Comparison of ENCODE assay signal across 15 cellular contexts in genomic region chr9:128696923-128697707, GRCh38. TPM values are rescaled to one million over a fixed set of nuclear protein-coding genes. Genes with fewer than 3 reads are reported as not detected.
DNase-seq lines count a peak whose midpoint lies in the region; ATAC-seq and TF ChIP-seq lines count a peak whose summit lies in the region.
"Had no signal": no experiment of that assay in that cellular context is flagged by ENCODE, and none has a peak within 500 bp of the region (broad histone marks: within the 10 kb centered on the region; RNA-seq: fewer than 3 reads in every experiment).

No MANE protein-coding gene starts in this region.

- H3K4me3 ChIP-seq in PC-9 (no peak overlapping the region), hepatocyte (no peak overlapping the region), smooth muscle cell (no peak overlapping the region), BE2C (ENCODE audit: low read depth, low read length) (no peak overlapping the region)
- H3K4me3 ChIP-seq: heart right ventricle, pancreas, transverse colon had no signal

- CTCF ChIA-PET in PC-9 (lab: Charles Lee): no interaction called here

- WGBS in hepatocyte (ENCODE audit: low lambda C conversion rate, missing lambda C conversion rate): 80% methylated on average over 8 of the region's 8 CpGs
- 83% methylated on average over 8 of the region's 8 CpGs for WGBS in smooth muscle cell (ENCODE audit: low lambda C conversion rate)

- ATAC-seq in activated T-cell treated with anti-CD3 and anti-CD28 coated beads, Interleukin-2, amount 50 U/mL, for 4 hours: no peak
- ATAC-seq: pancreas; stimulated activated memory B cell treated with anti-CD40 and anti-IgM and Interleukin-4, amounts not matched to agents 10 μg/mL and 1 μg/mL and 100 μg/mL, for 72 hours had no signal

- H3K36me3 ChIP-seq in PC-9 (ENCODE audit: low read depth) (peaks cover 28% of the 10 kb centered on the region), hepatocyte (replicated peaks; ENCODE audit: insufficient read depth, low read depth) (peaks cover 13% of the 10 kb centered on the region), smooth muscle cell (ENCODE audit: low read depth) (peaks cover 10% of the 10 kb centered on the region), BE2C (peaks cover 43% of the 10 kb centered on the region)

- no peaks in the 10 kb centered on the region for H3K27me3 Mint-ChIP-seq in activated T-cell treated with anti-CD3 and anti-CD28 coated beads, Interleukin-2, amount 50 U/mL, for 24 hours
- H3K27me3 Mint-ChIP-seq in activated T-cell treated with anti-CD3 and anti-CD28 coated beads, Interleukin-2, amount 50 U/mL, for 4 hours (ENCODE audit: low read depth): no peaks in the 10 kb centered on the region
- H3K27me3 Mint-ChIP-seq: stimulated activated memory B cell treated with anti-CD40 and anti-IgM and Interleukin-4, amounts not matched to agents 10 μg/mL and 1 μg/mL and 100 μg/mL, for 72 hours had no signal

- H3K9me3 Mint-ChIP-seq in activated T-cell treated with anti-CD3 and anti-CD28 coated beads, Interleukin-2, amount 50 U/mL, for 24 hours: no peaks in the 10 kb centered on the region
- no peaks in the 10 kb centered on the region for H3K9me3 Mint-ChIP-seq in activated T-cell treated with anti-CD3 and anti-CD28 coated beads, Interleukin-2, amount 50 U/mL, for 4 hours
- H3K9me3 Mint-ChIP-seq: brain; stimulated activated memory B cell treated with anti-CD40 and anti-IgM and Interleukin-4, amounts not matched to agents 10 μg/mL and 1 μg/mL and 100 μg/mL, for 72 hours had no signal

- H3K27ac ChIP-seq in PC-9 (0 out of 2 replicates have a peak overlapping the region, but pooled peaks have one; percentile 21), hepatocyte (peak overlapping the region; percentile 47), smooth muscle cell (ENCODE audit: low read depth) (peak overlapping the region; percentile 33)
- H3K27ac ChIP-seq: heart right ventricle, pancreas, transverse colon had no signal

- H3K4me1 ChIP-seq in PC-9 (replicated peaks; ENCODE audit: insufficient read depth) (no peaks in the 10 kb centered on the region), hepatocyte (ENCODE audit: insufficient read depth) (no peaks in the 10 kb centered on the region), smooth muscle cell (ENCODE audit: low read depth) (peaks cover 7% of the 10 kb centered on the region), BE2C (no peaks in the 10 kb centered on the region)

- H3K27me3 ChIP-seq in PC-9 (ENCODE audit: insufficient read depth, low read depth) (no peaks in the 10 kb centered on the region), hepatocyte (no peaks in the 10 kb centered on the region), smooth muscle cell (ENCODE audit: low read depth) (no peaks in the 10 kb centered on the region), BE2C (no peaks in the 10 kb centered on the region)
- H3K27me3 ChIP-seq: heart right ventricle, pancreas, transverse colon had no signal

- no peak overlapping the region for H3K4me3 Mint-ChIP-seq in activated T-cell treated with anti-CD3 and anti-CD28 coated beads, Interleukin-2, amount 50 U/mL, for 24 hours
- no peak overlapping the region for H3K4me3 Mint-ChIP-seq in activated T-cell treated with anti-CD3 and anti-CD28 coated beads, Interleukin-2, amount 50 U/mL, for 4 hours
- H3K4me3 Mint-ChIP-seq: brain; stimulated activated memory B cell treated with anti-CD40 and anti-IgM and Interleukin-4, amounts not matched to agents 10 μg/mL and 1 μg/mL and 100 μg/mL, for 72 hours had no signal

- H2AFZ ChIP-seq in PC-9 (no peak overlapping the region), hepatocyte (no peak overlapping the region), smooth muscle cell (ENCODE audit: low read depth) (no peak overlapping the region)

- H4K20me1 ChIP-seq in PC-9 (ENCODE audit: insufficient read depth) (peaks cover 22% of the 10 kb centered on the region), hepatocyte (ENCODE audit: insufficient read depth, poor library complexity, severe bottlenecking) (peaks cover 16% of the 10 kb centered on the region), smooth muscle cell (ENCODE audit: low read depth) (peaks cover 38% of the 10 kb centered on the region)

- H3K4me1 Mint-ChIP-seq in activated T-cell treated with anti-CD3 and anti-CD28 coated beads, Interleukin-2, amount 50 U/mL, for 24 hours (ENCODE audit: low read depth): peaks cover 23% of the 10 kb centered on the region
- H3K4me1 Mint-ChIP-seq in activated T-cell treated with anti-CD3 and anti-CD28 coated beads, Interleukin-2, amount 50 U/mL, for 4 hours (ENCODE audit: low read depth): peaks cover 16% of the 10 kb centered on the region

- BruUV-seq in PC-9 (replicated peaks; lab: Mats Ljungman, UMichigan): no TSS peak

- POLR2A ChIA-PET in PC-9 (lab: Charles Lee; ENCODE audit: unreplicated experiment): interaction anchor here (0.5 to 1.0 kb wide), 4 partner anchors 13 to 61 kb away, joined by 3 to 5 read pairs (median 3); no protein-coding TSS in a partner anchor

- H3K9me3 ChIP-seq in PC-9 (ENCODE audit: insufficient read depth, low read depth) (no peaks in the 10 kb centered on the region), hepatocyte (ENCODE audit: low read depth) (no peaks in the 10 kb centered on the region), smooth muscle cell (replicated peaks; ENCODE audit: low read depth) (no peaks in the 10 kb centered on the region), BE2C (no peaks in the 10 kb centered on the region)
- H3K9me3 ChIP-seq: heart right ventricle, pancreas, transverse colon had no signal

- peaks cover 77% of the 10 kb centered on the region for H3F3A ChIP-seq in PC-9 (ENCODE audit: insufficient read depth, low read depth)
- H3F3A ChIP-seq in smooth muscle cell (ENCODE audit: low read depth): peaks cover 38% of the 10 kb centered on the region

- no peak for DNase-seq in activated T-cell treated with anti-CD3 and anti-CD28 coated beads, Interleukin-2, amount 50 U/mL, for 24 hours
- DNase-seq in activated T-cell treated with anti-CD3 and anti-CD28 coated beads, Interleukin-2, amount 50 U/mL, for 4 hours: no peak
- DNase-seq in PC-9 (no peak), hepatocyte (ENCODE audit: low spot score) (no peak), smooth muscle cell (lab: John Stamatoyannopoulos, UW; ENCODE audit: unreplicated experiment) (no peak), BE2C (no peak), posterior cingulate gyrus (no peak), hepatic stellate cell (ENCODE audit: low spot score) (no peak)
- DNase-seq: heart right ventricle, NCI-H1105 treated with DMSO at 0.1 percent for 48 hours, small intestine, transverse colon had no signal

- H3K9ac ChIP-seq in smooth muscle cell (ENCODE audit: low read depth): no peak overlapping the region

- no peaks in the 10 kb centered on the region for H3K9me2 ChIP-seq in PC-9 (ENCODE audit: insufficient read depth)
- no peaks in the 10 kb centered on the region for H3K9me2 ChIP-seq in hepatocyte (replicated peaks; ENCODE audit: insufficient read depth)

- peaks cover 23% of the 10 kb centered on the region for H3K79me2 ChIP-seq in PC-9 (ENCODE audit: low read depth)
- H3K79me2 ChIP-seq in hepatocyte: peaks cover 25% of the 10 kb centered on the region
- peaks cover 14% of the 10 kb centered on the region for H3K79me2 ChIP-seq in smooth muscle cell (ENCODE audit: low read depth)

- no peak overlapping the region for H3K4me2 ChIP-seq in PC-9
- H3K4me2 ChIP-seq in hepatocyte: no peak overlapping the region
- H3K4me2 ChIP-seq in smooth muscle cell: no peak overlapping the region

- H3K27ac Mint-ChIP-seq in activated T-cell treated with anti-CD3 and anti-CD28 coated beads, Interleukin-2, amount 50 U/mL, for 24 hours: peak overlapping the region; percentile 38
- H3K27ac Mint-ChIP-seq: stimulated activated memory B cell treated with anti-CD40 and anti-IgM and Interleukin-4, amounts not matched to agents 10 μg/mL and 1 μg/mL and 100 μg/mL, for 72 hours had no signal

- peaks cover 58% of the 10 kb centered on the region for H3K36me3 Mint-ChIP-seq in activated T-cell treated with anti-CD3 and anti-CD28 coated beads, Interleukin-2, amount 50 U/mL, for 24 hours (ENCODE audit: low read depth)
- peaks cover 26% of the 10 kb centered on the region for H3K36me3 Mint-ChIP-seq in activated T-cell treated with anti-CD3 and anti-CD28 coated beads, Interleukin-2, amount 50 U/mL, for 4 hours (ENCODE audit: insufficient read depth)

- no peak for TF ChIP-seq CTCF in PC-9 (conservative IDR thresholded peaks at IDR 0.05)
- no peak for TF ChIP-seq CTCF in hepatocyte (IDR thresholded peaks at IDR 0.05; ENCODE audit: poor library complexity)
- no peak for TF ChIP-seq CTCF in smooth muscle cell (IDR thresholded peaks at IDR 0.05; ENCODE audit: borderline replicate concordance, insufficient read depth, poor library complexity, severe bottlenecking)
- TF ChIP-seq CTCF in BE2C (IDR thresholded peaks at IDR 0.05; ENCODE audit: low read depth, low read length): no peak

- intact Hi-C loops in PC-9 (cut with micrococcal nuclease; ENCODE audit: unreplicated experiment) (no loop called here), posterior cingulate gyrus (cut with DNase I) (no loop called here)

RNA-seq across cellular contexts. Expression of gene PKN3, which starts 5.2 kb away (rescaled TPM):
- 10 to 100 TPM in 1 of 3 donors, 1 to 10 TPM in 2; 5.5 to 10.1 (median 8.1) TPM for total RNA-seq in activated T-cell treated with anti-CD3 and anti-CD28 coated beads, Interleukin-2, amount 50 U/mL, for 4 hours
- total RNA-seq in PC-9 (2021) (5.5 and 9.1 TPM in 2 replicates), hepatocyte (4.0 and 4.5 TPM in 2 replicates), smooth muscle cell (0.63 and 1.4 TPM in 2 replicates)
- polyA plus RNA-seq in hepatocyte (3.7 and 9.4 TPM in 2 replicates), smooth muscle cell (1.5 and 2.2 TPM in 2 replicates)
- polyA plus RNA-seq in BE2C (2012; ENCODE audit: insufficient read depth, insufficient read length, low read depth): 8.3 TPM

RNA-seq across cellular contexts. Expression of gene SET, which starts 8.1 kb away (rescaled TPM):
- total RNA-seq in activated T-cell treated with anti-CD3 and anti-CD28 coated beads, Interleukin-2, amount 50 U/mL, for 4 hours: 100 to 1,000 TPM; 761 to 865 (median 792) TPM
- total RNA-seq in PC-9 (2021) (539 and 738 TPM in 2 replicates), hepatocyte (343 and 416 TPM in 2 replicates), smooth muscle cell (262 and 380 TPM in 2 replicates)
- polyA plus RNA-seq in hepatocyte (213 and 217 TPM in 2 replicates), smooth muscle cell (162 and 197 TPM in 2 replicates)
- 442 TPM for polyA plus RNA-seq in BE2C (2012; ENCODE audit: insufficient read depth, insufficient read length, low read depth)

RNA-seq across cellular contexts. Expression of gene ZDHHC12, which starts 26.8 kb away (rescaled TPM):
- total RNA-seq in activated T-cell treated with anti-CD3 and anti-CD28 coated beads, Interleukin-2, amount 50 U/mL, for 4 hours: 10 to 100 TPM; 41.7 to 44.9 (median 43.3) TPM
- total RNA-seq in PC-9 (2021): 102 and 133 TPM in 2 replicates
- 26.2 and 33.5 TPM in 2 replicates for total RNA-seq in hepatocyte
- polyA plus RNA-seq in hepatocyte: 76.3 and 84.9 TPM in 2 replicates
- 19.9 and 20.8 TPM in 2 replicates for total RNA-seq in smooth muscle cell
- polyA plus RNA-seq in smooth muscle cell: 31.3 and 49.0 TPM in 2 replicates
- 13.5 TPM for polyA plus RNA-seq in BE2C (2012; ENCODE audit: insufficient read depth, insufficient read length, low read depth)

RNA-seq across cellular contexts. Expression of gene DYNC2I2, which starts 40.5 kb away (rescaled TPM):
- total RNA-seq in activated T-cell treated with anti-CD3 and anti-CD28 coated beads, Interleukin-2, amount 50 U/mL, for 4 hours: 10 to 100 TPM; 27.4 to 37.4 (median 32.0) TPM
- 225 and 263 TPM in 2 replicates for total RNA-seq in PC-9 (2021)
- 32.4 and 39.9 TPM in 2 replicates for total RNA-seq in hepatocyte
- 78.7 and 91.8 TPM in 2 replicates for polyA plus RNA-seq in hepatocyte
- total RNA-seq in smooth muscle cell: 23.5 and 28.6 TPM in 2 replicates
- polyA plus RNA-seq in smooth muscle cell: 50.9 and 58.3 TPM in 2 replicates
- 84.7 TPM for polyA plus RNA-seq in BE2C (2012; ENCODE audit: insufficient read depth, insufficient read length, low read depth)
